Comparison of ENCODE assay signal across 8 cellular contexts in the genomic region with DNA sequence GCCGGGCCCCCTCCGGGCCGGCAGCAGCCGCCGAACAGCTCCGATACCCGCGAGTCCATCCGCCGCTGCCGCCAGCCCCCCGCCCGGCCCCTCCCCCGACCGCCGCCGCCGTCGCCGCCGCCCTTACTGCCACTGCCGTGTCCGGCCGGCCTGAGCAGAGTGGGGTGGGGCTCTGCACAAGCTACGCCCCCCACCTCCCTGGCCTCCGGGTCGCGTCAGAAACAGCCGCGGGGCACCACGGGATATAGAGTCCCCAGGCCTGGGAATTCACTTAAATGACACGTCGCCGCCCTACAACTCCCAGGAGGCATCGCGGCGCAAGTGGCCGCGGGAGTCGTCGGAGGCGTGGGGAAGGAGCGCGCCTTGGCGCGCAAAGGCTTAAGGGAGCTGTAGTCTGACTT. TPM values are rescaled to one million over a fixed set of nuclear protein-coding genes. Genes with fewer than 3 reads are reported as not detected.
DNase-seq lines count a peak whose midpoint lies in the region; ATAC-seq and TF ChIP-seq lines count a peak whose summit lies in the region.

A gene with protein sequence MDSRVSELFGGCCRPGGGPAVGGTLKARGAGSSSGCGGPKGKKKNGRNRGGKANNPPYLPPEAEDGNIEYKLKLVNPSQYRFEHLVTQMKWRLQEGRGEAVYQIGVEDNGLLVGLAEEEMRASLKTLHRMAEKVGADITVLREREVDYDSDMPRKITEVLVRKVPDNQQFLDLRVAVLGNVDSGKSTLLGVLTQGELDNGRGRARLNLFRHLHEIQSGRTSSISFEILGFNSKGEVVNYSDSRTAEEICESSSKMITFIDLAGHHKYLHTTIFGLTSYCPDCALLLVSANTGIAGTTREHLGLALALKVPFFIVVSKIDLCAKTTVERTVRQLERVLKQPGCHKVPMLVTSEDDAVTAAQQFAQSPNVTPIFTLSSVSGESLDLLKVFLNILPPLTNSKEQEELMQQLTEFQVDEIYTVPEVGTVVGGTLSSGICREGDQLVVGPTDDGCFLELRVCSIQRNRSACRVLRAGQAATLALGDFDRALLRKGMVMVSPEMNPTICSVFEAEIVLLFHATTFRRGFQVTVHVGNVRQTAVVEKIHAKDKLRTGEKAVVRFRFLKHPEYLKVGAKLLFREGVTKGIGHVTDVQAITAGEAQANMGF (minus strand): TSS at position 161 of the 401 bp plus-strand sequence. CDS start 102 bp downstream, at position 59.

- intact Hi-C loops in cardiac septum (cut with DNase I) = no loop called here

- TF ChIP-seq CTCF in GM12864 (IDR thresholded peaks at IDR 0.05; ENCODE audit: low read depth, low read length, missing control alignments) = no peak
- TF ChIP-seq CTCF in upper lobe of left lung (IDR thresholded peaks at IDR 0.05) = no peak

- H3K9me3 ChIP-seq in adipocyte (ENCODE audit: control insufficient read depth, low read length) (no peaks in the 10 kb centered on the region), upper lobe of left lung (no peaks in the 10 kb centered on the region)

- peak; percentile 82 for ATAC-seq in HG02763 (IDR thresholded peaks at IDR 0.05; ENCODE audit: unreplicated experiment)
- ATAC-seq in upper lobe of left lung (ENCODE audit: low FRiP score in 2 of 2) = peak; percentile 95 to 98

- H3K4me3 ChIP-seq in GM12864 (ENCODE audit: low read depth, low read length) (peak within 1 kb of the TSS; percentile 95), adipocyte (ENCODE audit: low read length) (peak within 1 kb of the TSS; percentile 100), upper lobe of left lung (peak within 1 kb of the TSS; percentile 81 to 97 (median 88))

- H3K27me3 ChIP-seq in adipocyte (replicated peaks; ENCODE audit: control insufficient read depth, insufficient read depth, low read length) (no peaks in the 10 kb centered on the region), upper lobe of left lung (no peaks in the 10 kb centered on the region)

- peak in 1 of 4 donors; percentile 38 for TF ChIP-seq EP300 in upper lobe of left lung (IDR thresholded peaks at IDR 0.05)

- 0 to 1% methylated on average over 21 to 24 of the region's 46 CpGs for WGBS in upper lobe of left lung, 2 donors

- peak within 1 kb of the TSS; percentile 99 for H3K9ac ChIP-seq in adipocyte (ENCODE audit: low read length)

- DNase-seq in GM12864 (ENCODE audit: low read depth) (peak; percentile 95), NCI-H1417 treated with DMSO at 0.1 percent for 48 hours (lab: John Stamatoyannopoulos, UW) (peak; percentile 91), T follicular helper cell (ENCODE audit: low read depth) (peak; percentile 94), adipocyte (ENCODE audit: low read depth) (peak; percentile 100), cardiac septum (ENCODE audit: low spot score) (peak; percentile 100), pons (ENCODE audit: low spot score) (peak; percentile 99), upper lobe of left lung (peak; percentile 97 to 100)

- H3K36me3 ChIP-seq in adipocyte (ENCODE audit: control insufficient read depth, insufficient read depth, low read length, severe bottlenecking) (peaks cover 23% of the 10 kb centered on the region), upper lobe of left lung (peaks cover 9 to 22% (median 21%) of the 10 kb centered on the region in 4 donors)

- peak in 2 of 4 donors; percentile 35 to 64 for TF ChIP-seq POLR2A in upper lobe of left lung (IDR thresholded peaks at IDR 0.05)

- H3K4me1 ChIP-seq in adipocyte (ENCODE audit: control insufficient read depth, insufficient read depth, low read length) = peaks cover 27% of the 10 kb centered on the region
- peaks cover 23 to 35% (median 29%) of the 10 kb centered on the region in 4 donors for H3K4me1 ChIP-seq in upper lobe of left lung

- H3K27ac ChIP-seq in upper lobe of left lung = peak within 1 kb of the TSS; percentile 94 to 97 (median 95)

RNA-seq across cellular contexts. Expression of the gene that starts here (rescaled TPM):
- total RNA-seq in cardiac septum (27.9 TPM), upper lobe of left lung (100 to 1,000 TPM in 1 of 6 donors, 10 to 100 TPM in 5; 41.3 to 128 (median 78.1) TPM)

Comparison
In these comparisons a context has a peak if more than half of its experiments do, and no peak if none do; other contexts are left out.
1. Peak in every context shown above with its lines: DNase-seq, ATAC-seq, H3K4me3 ChIP-seq and H3K27ac ChIP-seq.